14 cellular contexts compared by ENCODE assay signal in genomic region chr3:141421639-141422319, GRCh38. TPM values are rescaled to one million over a fixed set of nuclear protein-coding genes. Genes with fewer than 3 reads are reported as not detected.
A peak's percentile ranks its signal among the peaks of the same experiment; 100 is the strongest.
DNase-seq lines count a peak whose midpoint lies in the region; ATAC-seq, FAIRE-seq and TF ChIP-seq lines count a peak whose summit lies in the region.
"Had no signal": no experiment of that assay in that cellular context is flagged by ENCODE, and none has a peak within 500 bp of the region (broad histone marks: within the 10 kb centered on the region; RNA-seq: fewer than 3 reads in every experiment).

No MANE protein-coding gene starts in this region.

- CTCF ChIA-PET in AG04450 (lab: Charles Lee) = interaction anchor here (0.7 to 0.9 kb wide), 4 partner anchors 20 to 39 kb away, joined by 3 to 4 read pairs (median 3); no protein-coding TSS in a partner anchor

- H3K27ac ChIP-seq in AG04450 (ENCODE audit: low read depth, low read length) = peak overlapping the region; percentile 89
- H3K27ac ChIP-seq: C4-2B had no signal

- ATAC-seq in HG03571 (IDR thresholded peaks at IDR 0.05; ENCODE audit: unreplicated experiment) (no peak), HG02798 (IDR thresholded peaks at IDR 0.05; ENCODE audit: poor library complexity, unreplicated experiment) (no peak), HG03457 (IDR thresholded peaks at IDR 0.05; ENCODE audit: unreplicated experiment) (no peak)

- in situ Hi-C loops in astrocyte of the spinal cord (cut with HindIII; ENCODE audit: low sequenced_read_pairs) = no loop called here

- POLR2A ChIA-PET in AG04450 (lab: Yijun Ruan, JAX) = interaction anchor here (0.6 to 1.0 kb wide), 4 partner anchors 9 to 139 kb away, joined by 3 to 5 read pairs (median 4); no protein-coding TSS in a partner anchor

- no peak for FAIRE-seq in HTR-8/SVneo (lab: Jason Lieb, UNC)
- FAIRE-seq: urothelium cell line had no signal

- H3K4me3 ChIP-seq in AG04450 (ENCODE audit: low read depth, low read length) = no peak overlapping the region
- no peak overlapping the region for H3K4me3 ChIP-seq in astrocyte of the spinal cord (ENCODE audit: low read depth, low read length)

- no peaks in the 10 kb centered on the region for H3K27me3 ChIP-seq in AG04450 (ENCODE audit: control insufficient read depth, insufficient read depth, low read length)

- TF ChIP-seq CTCF in AG04450 (IDR thresholded peaks at IDR 0.05; ENCODE audit: low read depth, low read length) (no peak), astrocyte of the spinal cord (IDR thresholded peaks at IDR 0.05; ENCODE audit: low read depth, low read length) (peak; percentile 2)

- H3K9me3 ChIP-seq in AG04450 (ENCODE audit: control insufficient read depth, insufficient read depth, low read length) = no peaks in the 10 kb centered on the region; the same call in 1 of the 2 replicates

- DNase-seq in AG04450 (ENCODE audit: low read depth, low spot score) (no peak), HTR-8/SVneo (ENCODE audit: insufficient read length, low spot score) (peak; percentile 45), astrocyte of the spinal cord (ENCODE audit: low read depth, low spot score) (peak; percentile 72), kidney tubule cell (ENCODE audit: low spot score) (peak; percentile 45), glomerular visceral epithelial cell (ENCODE audit: extremely low spot score) (no peak)
- DNase-seq: activated CD4-positive, alpha-beta T cell treated with anti-CD3 and anti-CD28 coated beads for 4 hours; activated naive CD8-positive, alpha-beta T cell treated with anti-CD3 and anti-CD28 coated beads for 36 hours; left cardiac atrium; SHP77 treated with DMSO at 0.1 percent for 48 hours had no signal

RNA-seq across cellular contexts. Expression of gene ZBTB38, which starts 53.5 kb away (rescaled TPM):
- polyA plus RNA-seq in AG04450 (2011; rRNA removed) = 85.1 and 97.1 TPM in 2 replicates
- polyA minus RNA-seq in AG04450 (2011; rRNA and poly(A)+ RNA removed) = 176 and 193 TPM in 2 replicates

Comparison
In these comparisons a context has a peak if more than half of its experiments do, and no peak if none do; other contexts are left out.
1. DNase-seq: peak in HTR-8/SVneo (single experiment), astrocyte of the spinal cord (single experiment) and kidney tubule cell (single experiment); none in AG04450 (single experiment) and glomerular visceral epithelial cell (single experiment).